In genomic region chrX:134547047-134547679, GRCh38 we compare ENCODE assay signal across 11 cellular contexts.
DNase-seq lines count a peak whose midpoint lies in the region; ATAC-seq and TF ChIP-seq lines count a peak whose summit lies in the region.
"Had no signal": no experiment of that assay in that cellular context is flagged by ENCODE, and none has a peak within 500 bp of the region (broad histone marks: within the 10 kb centered on the region; RNA-seq: fewer than 3 reads in every experiment).

No MANE protein-coding gene starts in this region.

- TF ChIP-seq CTCF in A673 (conservative IDR thresholded peaks at IDR 0.05; ENCODE audit: low read depth, low read length) (no peak), cardiac fibroblast (IDR thresholded peaks at IDR 0.05; ENCODE audit: low read depth, low read length) (no peak)

- DNase-seq in A673 (ENCODE audit: low spot score) = no peak
- DNase-seq in LHCN-M2 (ENCODE audit: low read depth) = peak; percentile 33
- peak; percentile 17 to 53 for DNase-seq in cardiac fibroblast (ENCODE audit: low read depth in 2 of 2)
- DNase-seq in kidney tubule cell (ENCODE audit: low spot score) = peak; percentile 56
- DNase-seq in GM19238 (ENCODE audit: insufficient read length, low spot score) = no peak
- no peak for DNase-seq in SK-N-DZ (ENCODE audit: low spot score)
- DNase-seq: activated naive CD8-positive, alpha-beta T cell treated with anti-CD3 and anti-CD28 coated beads for 36 hours; NCI-H2171 had no signal

- no peak overlapping the region for H3K27ac ChIP-seq in A673 (ENCODE audit: low read depth, low read length, poor library complexity, severe bottlenecking)
- H3K27ac ChIP-seq: tibial nerve had no signal

- H3K4me3 ChIP-seq in A673 (ENCODE audit: low read depth, low read length, poor library complexity, severe bottlenecking) (peak overlapping the region; percentile 58), cardiac fibroblast (replicated peaks in 1 of 2; ENCODE audit: low read depth in 2 of 2, low read length in 2 of 2) (peak overlapping the region; percentile 72 to 73)
- H3K4me3 ChIP-seq: tibial nerve had no signal

- no TSS peak for BruUV-seq in A673 (replicated peaks; lab: Mats Ljungman, UMichigan)

- no peaks in the 10 kb centered on the region for H3K36me3 ChIP-seq in A673 (ENCODE audit: insufficient read depth, low read length, poor library complexity, severe bottlenecking)
- H3K36me3 ChIP-seq: tibial nerve had no signal

- POLR2A ChIA-PET in A673 (lab: Charles Lee; ENCODE audit: low non-redundant PET) = no interaction called here

- H3K9me3 ChIP-seq in A673 (ENCODE audit: low read depth, low read length, poor library complexity, severe bottlenecking) = no peaks in the 10 kb centered on the region
- H3K9me3 ChIP-seq: tibial nerve had no signal

- intact Hi-C loops in A673 (cut with micrococcal nuclease; ENCODE audit: unreplicated experiment) = no loop called here

- CTCF ChIA-PET in A673 (lab: Charles Lee) = no interaction called here

- no peak for ATAC-seq in GM21723 (IDR thresholded peaks at IDR 0.05; ENCODE audit: unreplicated experiment)
- no peak for ATAC-seq in GM18505 (IDR thresholded peaks at IDR 0.05; ENCODE audit: unreplicated experiment)

- H3K27me3 ChIP-seq in A673 (replicated peaks; ENCODE audit: insufficient read depth, low read depth, low read length, poor library complexity) = no peaks in the 10 kb centered on the region

- no peak for TF ChIP-seq POLR2A in GM18505 (IDR thresholded peaks at IDR 0.05; ENCODE audit: borderline replicate concordance, extremely low read depth, insufficient read depth, insufficient read length)

- peaks cover 31% of the 10 kb centered on the region for H3K4me1 ChIP-seq in A673 (ENCODE audit: insufficient read depth, low read length, poor library complexity, severe bottlenecking)

Comparison
In these comparisons a context has a peak if more than half of its experiments do, and no peak if none do; other contexts are left out.
1. DNase-seq: peak in LHCN-M2 (single experiment), cardiac fibroblast (2 of 2) and kidney tubule cell (single experiment); none in A673 (single experiment), GM19238 (single experiment) and SK-N-DZ (single experiment).